8 cellular contexts compared by ENCODE assay signal in the genomic region with DNA sequence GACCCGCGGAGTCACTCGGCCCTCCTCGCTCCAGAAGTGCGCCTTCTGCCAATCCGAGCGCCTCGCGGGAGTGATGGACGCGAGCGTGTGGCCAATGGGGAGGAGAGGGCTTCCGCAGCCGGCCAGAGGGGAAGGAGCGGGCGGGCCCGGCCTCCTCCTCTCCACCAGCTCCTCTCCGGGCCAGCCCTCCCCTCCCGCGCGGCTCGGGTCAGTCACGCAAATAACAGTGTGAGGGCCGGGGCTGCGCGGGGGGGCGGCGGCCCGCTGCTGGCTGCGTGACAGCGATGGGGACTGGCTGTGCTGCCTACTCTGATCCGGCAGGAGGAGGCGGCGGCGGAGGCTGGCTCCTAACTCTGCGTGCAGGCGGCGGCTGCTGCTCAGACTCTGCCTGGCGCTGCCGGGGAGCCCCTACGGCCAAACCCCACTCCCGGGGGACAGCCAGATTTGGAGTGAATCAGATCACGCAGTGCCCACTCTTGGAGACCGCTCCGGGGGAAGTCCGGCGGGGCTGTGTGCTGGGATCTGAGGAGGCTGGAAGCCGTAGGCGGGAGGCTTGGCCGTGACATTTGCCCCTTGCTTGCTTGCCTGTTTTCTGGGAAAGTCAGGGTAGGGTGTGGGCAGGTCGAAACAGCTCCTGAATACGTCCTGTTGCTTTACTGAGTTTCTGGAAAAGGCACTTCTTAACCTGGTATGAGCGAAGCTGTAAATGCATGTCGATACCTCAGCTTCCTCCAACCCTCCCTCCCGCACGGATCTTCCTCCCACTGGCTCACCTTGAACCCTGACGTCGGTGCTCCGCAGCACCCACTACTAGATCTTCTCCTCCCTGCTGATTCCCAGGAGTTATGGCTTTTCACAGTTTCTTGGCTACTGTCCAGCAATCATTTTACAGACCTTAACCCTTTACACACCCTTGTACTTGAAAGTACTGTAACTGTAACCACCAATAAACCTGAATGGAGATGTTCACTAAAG.
DNase-seq lines count a peak whose midpoint lies in the region; ATAC-seq and TF ChIP-seq lines count a peak whose summit lies in the region.

No MANE protein-coding gene starts in this region.

- ATAC-seq in GM19455 (IDR thresholded peaks at IDR 0.05; ENCODE audit: unreplicated experiment): peak; percentile 83
- peak; percentile 79 for ATAC-seq in HG03460 (IDR thresholded peaks at IDR 0.05; ENCODE audit: unreplicated experiment)

- peaks cover 11% of the 10 kb centered on the region for H3K9me3 ChIP-seq in NT2/D1 (ENCODE audit: insufficient read depth, low read length)
- H3K9me3 ChIP-seq in right atrium auricular region: no peaks in the 10 kb centered on the region

- peak overlapping the region; percentile 81 for H3K4me3 ChIP-seq in NT2/D1 (ENCODE audit: insufficient read length, low read depth)
- peak overlapping the region; percentile 72 to 77 for H3K4me3 ChIP-seq in right atrium auricular region

- H3K27me3 ChIP-seq in NT2/D1 (ENCODE audit: insufficient read depth, insufficient read length) (peaks cover 12% of the 10 kb centered on the region), right atrium auricular region (no peaks in the 10 kb centered on the region)

- H3K9ac ChIP-seq in NT2/D1 (ENCODE audit: insufficient read length, low read depth): peak overlapping the region; percentile 82

- H3K4me1 ChIP-seq in NT2/D1 (ENCODE audit: insufficient read depth, insufficient read length) (peaks cover 3% of the 10 kb centered on the region), right atrium auricular region (peaks cover 0 to 26% of the 10 kb centered on the region in 2 donors)

- no peaks in the 10 kb centered on the region for H3K36me3 ChIP-seq in NT2/D1 (ENCODE audit: insufficient read depth, insufficient read length, low read length)
- H3K36me3 ChIP-seq in right atrium auricular region: no peaks in the 10 kb centered on the region

- H3K27ac ChIP-seq in right atrium auricular region: peak overlapping the region; percentile 95 to 100

- peak; percentile 71 for DNase-seq in G401 (ENCODE audit: low spot score)
- no peak for DNase-seq in NT2/D1 (ENCODE audit: low read depth, low spot score)
- DNase-seq in anterior cingulate cortex (lab: John Stamatoyannopoulos, UW): peak in 33 of 58 donors; percentile 49 to 100 (median 100)
- DNase-seq in right atrium auricular region (ENCODE audit: low spot score): peak; percentile 99
- DNase-seq in posterior vena cava (ENCODE audit: low spot score): peak; percentile 100
- DNase-seq in NK-92 treated with Interleukin-12 subunit alpha and Interleukin-12 subunit beta, amount 100 ng/mL, for 24 hours (lab: John Stamatoyannopoulos, UW): no peak

- intact Hi-C loops in posterior vena cava (cut with DNase I): loop anchor here (2.0 to 5.0 kb wide), 3 partner anchors 99 to 116 kb away; a partner anchor contains a TSS

- peak; percentile 22 to 52 for TF ChIP-seq CTCF in right atrium auricular region (IDR thresholded peaks at IDR 0.05)

- in situ Hi-C loops in G401 (cut with HindIII; ENCODE audit: low sequenced_read_pairs): no loop called here

Comparison
In these comparisons a context has a peak if more than half of its experiments do, and no peak if none do; other contexts are left out.
1. DNase-seq: peak in G401 (single experiment), anterior cingulate cortex (33 of 58), right atrium auricular region (single experiment) and posterior vena cava (single experiment); none in NT2/D1 (single experiment) and NK-92 treated with Interleukin-12 subunit alpha and Interleukin-12 subunit beta, amount 100 ng/mL, for 24 hours (single experiment).